Comparison of ENCODE assay signal across 15 cellular contexts in the genomic region with DNA sequence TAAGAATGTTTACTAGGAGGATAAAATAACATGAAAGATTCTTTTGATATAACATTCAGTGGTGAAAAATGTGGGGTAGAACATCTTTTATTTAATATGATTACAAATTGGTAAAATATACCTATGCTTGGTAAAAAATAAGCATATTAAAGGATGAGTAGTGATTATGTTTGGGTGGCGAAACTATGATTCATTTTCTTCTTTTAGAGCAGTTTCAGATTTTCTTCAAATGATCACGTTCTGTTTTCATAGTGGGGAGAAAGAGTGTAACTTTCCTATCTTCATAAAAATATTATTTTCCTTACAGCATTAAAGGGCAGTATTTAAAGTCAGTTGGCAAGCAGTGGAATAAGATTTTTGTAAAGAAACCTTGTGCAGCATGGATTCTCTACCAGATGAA. TPM values are rescaled to one million over a fixed set of nuclear protein-coding genes. Genes with fewer than 3 reads are reported as not detected.
DNase-seq lines count a peak whose midpoint lies in the region; ATAC-seq and TF ChIP-seq lines count a peak whose summit lies in the region.
"Had no signal": no experiment of that assay in that cellular context is flagged by ENCODE, and none has a peak within 500 bp of the region (broad histone marks: within the 10 kb centered on the region; RNA-seq: fewer than 3 reads in every experiment).

No MANE protein-coding gene starts in this region.

- H3K9me3 Mint-ChIP-seq in activated T-cell treated with anti-CD3 and anti-CD28 coated beads, Interleukin-2, amount 50 U/mL, for 4 hours: no peaks in the 10 kb centered on the region
- H3K9me3 Mint-ChIP-seq in CD8-positive, alpha-beta T cell: no peaks in the 10 kb centered on the region
- H3K9me3 Mint-ChIP-seq in activated T-helper 17 cell treated with anti-CD3 and anti-CD28 coated beads, Interleukin-2, amount 50 U/mL, for 72 hours: no peaks in the 10 kb centered on the region
- peaks cover 0 to 6% (median 0%) of the 10 kb centered on the region in 11 donors for H3K9me3 Mint-ChIP-seq in naive thymus-derived CD4-positive, alpha-beta T cell

- no peaks in the 10 kb centered on the region for H3K9me3 ChIP-seq in CD8-positive, alpha-beta T cell (ENCODE audit: low read length)
- no peaks in the 10 kb centered on the region for H3K9me3 ChIP-seq in naive thymus-derived CD4-positive, alpha-beta T cell (ENCODE audit: control insufficient read depth in 2 of 3, low read length in 3 of 3)
- H3K9me3 ChIP-seq: A549, BE2C had no signal

- POLR2A ChIA-PET in CD8-positive, alpha-beta T cell (lab: Charles Lee): interaction anchor here (1.2 to 7.0 kb wide), 3 partner anchors 16 to 231 kb away, joined by 3 to 96 read pairs (median 3); partner anchors contain the start of genes CIP2A and DZIP3
- POLR2A ChIA-PET in naive thymus-derived CD4-positive, alpha-beta T cell (lab: Charles Lee): interaction anchor here (0.7 to 11.0 kb wide), 2 partner anchors 15 to 213 kb away, joined by 3 to 159 read pairs; partner anchors contain the start of genes CIP2A and DZIP3

- peaks cover 13% of the 10 kb centered on the region for H3K36me3 Mint-ChIP-seq in activated T-cell treated with anti-CD3 and anti-CD28 coated beads, Interleukin-2, amount 50 U/mL, for 4 hours (ENCODE audit: insufficient read depth)
- H3K36me3 Mint-ChIP-seq in CD8-positive, alpha-beta T cell: peaks cover 19% of the 10 kb centered on the region
- peaks cover 5% of the 10 kb centered on the region for H3K36me3 Mint-ChIP-seq in activated T-helper 17 cell treated with anti-CD3 and anti-CD28 coated beads, Interleukin-2, amount 50 U/mL, for 72 hours (ENCODE audit: low read depth)
- H3K36me3 Mint-ChIP-seq in naive thymus-derived CD4-positive, alpha-beta T cell: peaks cover 0 to 26% (median 16%) of the 10 kb centered on the region in 5 donors

- H3K27me3 Mint-ChIP-seq in activated T-cell treated with anti-CD3 and anti-CD28 coated beads, Interleukin-2, amount 50 U/mL, for 4 hours (ENCODE audit: low read depth): no peaks in the 10 kb centered on the region
- no peaks in the 10 kb centered on the region for H3K27me3 Mint-ChIP-seq in CD8-positive, alpha-beta T cell (ENCODE audit: low read depth)
- no peaks in the 10 kb centered on the region for H3K27me3 Mint-ChIP-seq in activated T-helper 17 cell treated with anti-CD3 and anti-CD28 coated beads, Interleukin-2, amount 50 U/mL, for 72 hours
- H3K27me3 Mint-ChIP-seq in naive thymus-derived CD4-positive, alpha-beta T cell: no peaks in the 10 kb centered on the region

- peaks cover 50% of the 10 kb centered on the region for H3K4me1 Mint-ChIP-seq in activated T-cell treated with anti-CD3 and anti-CD28 coated beads, Interleukin-2, amount 50 U/mL, for 4 hours (ENCODE audit: low read depth)
- peaks cover 60% of the 10 kb centered on the region for H3K4me1 Mint-ChIP-seq in CD8-positive, alpha-beta T cell (ENCODE audit: low read depth)
- H3K4me1 Mint-ChIP-seq in activated T-helper 17 cell treated with anti-CD3 and anti-CD28 coated beads, Interleukin-2, amount 50 U/mL, for 72 hours: peaks cover 32% of the 10 kb centered on the region
- H3K4me1 Mint-ChIP-seq in naive thymus-derived CD4-positive, alpha-beta T cell: peaks cover 27 to 64% (median 54%) of the 10 kb centered on the region in 7 donors

- no peak for DNase-seq in activated T-cell treated with anti-CD3 and anti-CD28 coated beads, Interleukin-2, amount 50 U/mL, for 4 hours
- DNase-seq in activated T-cell treated with anti-CD3 and anti-CD28 coated beads, Interleukin-2, amount 50 U/mL, for 48 hours: no peak
- DNase-seq in CD8-positive, alpha-beta T cell: no peak
- DNase-seq in naive thymus-derived CD4-positive, alpha-beta T cell: no peak
- no peak for DNase-seq in left colon
- DNase-seq: BE2C, Calu3, DMS 273 treated with DMSO at 0.1 percent for 48 hours, GM23248 had no signal

- intact Hi-C loops in CD8-positive, alpha-beta T cell (cut with DNase I, micrococcal nuclease): no loop called here
- intact Hi-C loops in naive thymus-derived CD4-positive, alpha-beta T cell (cut with micrococcal nuclease): no loop called here
- intact Hi-C loops in left colon (cut with DNase I, micrococcal nuclease): no loop called here

- H3K27ac Mint-ChIP-seq in CD8-positive, alpha-beta T cell: peak overlapping the region; percentile 19
- H3K27ac Mint-ChIP-seq in activated T-helper 17 cell treated with anti-CD3 and anti-CD28 coated beads, Interleukin-2, amount 50 U/mL, for 72 hours: peak overlapping the region; percentile 21
- peak overlapping the region in 7 of 9 donors; percentile 0 to 94 (median 80) for H3K27ac Mint-ChIP-seq in naive thymus-derived CD4-positive, alpha-beta T cell

- H3K27me3 ChIP-seq in CD8-positive, alpha-beta T cell (ENCODE audit: insufficient read depth, low read length): no peaks in the 10 kb centered on the region
- no peaks in the 10 kb centered on the region for H3K27me3 ChIP-seq in naive thymus-derived CD4-positive, alpha-beta T cell (ENCODE audit: control insufficient read depth in 2 of 2, insufficient read depth in 2 of 2, low read length in 2 of 2)
- H3K27me3 ChIP-seq: BE2C had no signal

- no peak overlapping the region for H3K27ac ChIP-seq in CD8-positive, alpha-beta T cell (ENCODE audit: low read depth, low read length)
- no peak overlapping the region for H3K27ac ChIP-seq in naive thymus-derived CD4-positive, alpha-beta T cell (ENCODE audit: low read depth, low read length)
- H3K27ac ChIP-seq: A549, C4-2B, GM23248, HL-60 had no signal

- H3K4me1 ChIP-seq in CD8-positive, alpha-beta T cell (ENCODE audit: insufficient read depth, low read length): peaks cover 45% of the 10 kb centered on the region
- peaks cover 38 to 46% of the 10 kb centered on the region in 2 donors for H3K4me1 ChIP-seq in naive thymus-derived CD4-positive, alpha-beta T cell (ENCODE audit: control insufficient read depth in 2 of 2, insufficient read depth in 2 of 2, low read length in 2 of 2)
- H3K4me1 ChIP-seq: A549, BE2C had no signal

- H3K4me3 Mint-ChIP-seq in activated T-cell treated with anti-CD3 and anti-CD28 coated beads, Interleukin-2, amount 50 U/mL, for 4 hours: no peak overlapping the region
- H3K4me3 Mint-ChIP-seq in CD8-positive, alpha-beta T cell: peak overlapping the region; percentile 47
- peak overlapping the region; percentile 28 for H3K4me3 Mint-ChIP-seq in activated T-helper 17 cell treated with anti-CD3 and anti-CD28 coated beads, Interleukin-2, amount 50 U/mL, for 72 hours
- peak overlapping the region in 5 of 10 donors; percentile 15 to 81 (median 58) for H3K4me3 Mint-ChIP-seq in naive thymus-derived CD4-positive, alpha-beta T cell

- no peaks in the 10 kb centered on the region for H3K36me3 ChIP-seq in CD8-positive, alpha-beta T cell (ENCODE audit: insufficient read depth, low read length)
- no peaks in the 10 kb centered on the region for H3K36me3 ChIP-seq in naive thymus-derived CD4-positive, alpha-beta T cell (ENCODE audit: control insufficient read depth in 2 of 3, insufficient read depth in 3 of 3, low read length in 3 of 3)
- H3K36me3 ChIP-seq: BE2C had no signal

- peak; percentile 29 to 55 for ATAC-seq in activated T-cell treated with anti-CD3 and anti-CD28 coated beads, Interleukin-2, amount 50 U/mL, for 4 hours
- no peak for ATAC-seq in CD8-positive, alpha-beta T cell
- ATAC-seq in activated T-helper 17 cell treated with anti-CD3 and anti-CD28 coated beads, Interleukin-2, amount 50 U/mL, for 72 hours (replicated peaks): peak; percentile 41
- ATAC-seq in naive thymus-derived CD4-positive, alpha-beta T cell: no peak
- ATAC-seq in GM18511 (IDR thresholded peaks at IDR 0.05; ENCODE audit: unreplicated experiment): no peak
- no peak for ATAC-seq in left colon
- ATAC-seq: A549, HCT116 had no signal

- CTCF ChIA-PET in CD8-positive, alpha-beta T cell (lab: Charles Lee): interaction anchor here (8.8 kb wide), 1 partner anchor 15 kb away, joined by 52 read pairs; the partner anchor contains the start of genes CIP2A and DZIP3
- CTCF ChIA-PET in naive thymus-derived CD4-positive, alpha-beta T cell (lab: Charles Lee): interaction anchor here (0.5 to 6.5 kb wide), 2 partner anchors 15 to 215 kb away, joined by 3 to 39 read pairs; partner anchors contain the start of genes CIP2A and DZIP3

- H3K4me3 ChIP-seq in CD8-positive, alpha-beta T cell (ENCODE audit: low read depth, low read length): no peak overlapping the region
- H3K4me3 ChIP-seq in naive thymus-derived CD4-positive, alpha-beta T cell (ENCODE audit: low read length): no peak overlapping the region
- H3K4me3 ChIP-seq: A549, GM23248 had no signal

- TF ChIP-seq CTCF in CD8-positive, alpha-beta T cell (IDR thresholded peaks at IDR 0.05): no peak

RNA-seq across cellular contexts. Expression of gene DZIP3, which starts 15.5 kb away (rescaled TPM):
- 1 to 10 TPM; 2.4 to 2.7 (median 2.6) TPM for total RNA-seq in activated T-cell treated with anti-CD3 and anti-CD28 coated beads, Interleukin-2, amount 50 U/mL, for 4 hours
- total RNA-seq in CD8-positive, alpha-beta T cell: 1 to 10 TPM; 8.7 to 9.4 TPM
- 10 to 100 TPM in 1 of 2 donors, 1 to 10 TPM in 1; 9.7 to 19.7 TPM for total RNA-seq in activated T-helper 17 cell treated with anti-CD3 and anti-CD28 coated beads, Interleukin-2, amount 50 U/mL, for 72 hours
- total RNA-seq in naive thymus-derived CD4-positive, alpha-beta T cell: 10 to 100 TPM in 4 of 5 experiments, 1 to 10 TPM in 1; 9.6 to 17.3 (median 14.6) TPM
- polyA plus RNA-seq in naive thymus-derived CD4-positive, alpha-beta T cell: 10 to 100 TPM in 1 of 2 donors, 1 to 10 TPM in 1; 4.5 to 14.5 TPM
- total RNA-seq in left colon: 1 to 10 TPM; 4.9 to 8.0 TPM

RNA-seq across cellular contexts. Expression of gene CIP2A, which starts 15.8 kb away (rescaled TPM):
- 10 to 100 TPM; 15.4 to 20.3 (median 15.7) TPM for total RNA-seq in activated T-cell treated with anti-CD3 and anti-CD28 coated beads, Interleukin-2, amount 50 U/mL, for 4 hours
- total RNA-seq in CD8-positive, alpha-beta T cell: 1 to 10 TPM; 3.0 to 4.2 TPM
- total RNA-seq in activated T-helper 17 cell treated with anti-CD3 and anti-CD28 coated beads, Interleukin-2, amount 50 U/mL, for 72 hours: 10 to 100 TPM; 35.4 to 55.7 TPM
- total RNA-seq in naive thymus-derived CD4-positive, alpha-beta T cell: 10 to 100 TPM in 1 of 5 experiments, 1 to 10 TPM in 4; 3.4 to 44.2 (median 4.1) TPM
- 1 to 10 TPM; 1.7 to 3.0 TPM for polyA plus RNA-seq in naive thymus-derived CD4-positive, alpha-beta T cell
- 1 to 10 TPM; 3.3 to 5.3 TPM for total RNA-seq in left colon

Comparison
In these comparisons a context has a peak if more than half of its experiments do, and no peak if none do; other contexts are left out.
1. ATAC-seq: peak in activated T-cell treated with anti-CD3 and anti-CD28 coated beads, Interleukin-2, amount 50 U/mL, for 4 hours (2 of 2) and activated T-helper 17 cell treated with anti-CD3 and anti-CD28 coated beads, Interleukin-2, amount 50 U/mL, for 72 hours (single experiment); none in CD8-positive, alpha-beta T cell (single experiment), naive thymus-derived CD4-positive, alpha-beta T cell (single experiment), GM18511 (single experiment) and left colon (single experiment).
2. H3K27ac Mint-ChIP-seq: peak in every context shown above with its lines; median percentile 80 in naive thymus-derived CD4-positive, alpha-beta T cell; 21 in activated T-helper 17 cell treated with anti-CD3 and anti-CD28 coated beads, Interleukin-2, amount 50 U/mL, for 72 hours; 19 in CD8-positive, alpha-beta T cell.